Comparison of ENCODE assay signal across 25 cellular contexts in the genomic region with DNA sequence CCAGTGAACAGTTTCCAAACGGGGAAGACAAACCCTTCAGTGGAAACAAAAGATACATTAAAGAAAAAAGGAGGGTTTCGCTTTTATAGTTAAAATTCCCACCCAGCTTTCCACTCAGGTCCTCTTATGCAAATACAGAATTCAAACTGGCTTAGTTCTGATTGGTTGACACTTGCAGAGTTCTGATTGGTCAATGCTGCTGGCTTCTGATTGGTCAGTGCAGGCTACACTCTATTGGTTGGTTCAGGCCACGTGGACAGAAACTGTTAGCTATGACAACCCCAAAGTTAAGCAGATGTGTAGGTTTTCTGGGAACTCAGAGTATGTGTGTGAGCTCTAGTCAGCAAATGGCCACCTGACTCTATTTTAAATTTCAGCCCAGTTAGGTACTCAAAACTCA.
A peak's percentile ranks its signal among the peaks of the same experiment; 100 is the strongest.
DNase-seq lines count a peak whose midpoint lies in the region; ATAC-seq and TF ChIP-seq lines count a peak whose summit lies in the region.
"Had no signal": no experiment of that assay in that cellular context is flagged by ENCODE, and none has a peak within 500 bp of the region (broad histone marks: within the 10 kb centered on the region; RNA-seq: fewer than 3 reads in every experiment).

No MANE protein-coding gene starts in this region.

- H3F3A ChIP-seq in GM23248 (ENCODE audit: insufficient read depth) = peaks cover 32% of the 10 kb centered on the region

- no peak overlapping the region for H2AFZ ChIP-seq in GM23248

- no peaks in the 10 kb centered on the region for H3K27me3 Mint-ChIP-seq in activated CD8-positive, alpha-beta T cell treated with anti-CD3 and anti-CD28 coated beads for 36 hours
- H3K27me3 Mint-ChIP-seq in activated CD8-positive, alpha-beta T cell treated with anti-CD3 and anti-CD28 coated beads, Interleukin-2, amount 10 ng/mL, durations not matched to agents 7 days and 5 days (ENCODE audit: low read depth) = no peaks in the 10 kb centered on the region

- H3K36me3 Mint-ChIP-seq in activated CD8-positive, alpha-beta T cell treated with anti-CD3 and anti-CD28 coated beads for 36 hours (ENCODE audit: low read depth) = no peaks in the 10 kb centered on the region
- no peaks in the 10 kb centered on the region for H3K36me3 Mint-ChIP-seq in activated CD8-positive, alpha-beta T cell treated with anti-CD3 and anti-CD28 coated beads, Interleukin-2, amount 10 ng/mL, durations not matched to agents 7 days and 5 days (ENCODE audit: low read depth)
- H3K36me3 Mint-ChIP-seq: CD4-positive, alpha-beta memory T cell had no signal

- no peaks in the 10 kb centered on the region for H3K79me2 ChIP-seq in GM23248 (ENCODE audit: insufficient read depth)

- no peak for TF ChIP-seq CTCF in activated CD8-positive, alpha-beta T cell treated with anti-CD3 and anti-CD28 coated beads for 36 hours (IDR thresholded peaks at IDR 0.05)
- TF ChIP-seq CTCF in ascending aorta (IDR thresholded peaks at IDR 0.05) (no peak), testis (IDR thresholded peaks at IDR 0.05) (no peak)

- no peaks in the 10 kb centered on the region for H3K4me1 Mint-ChIP-seq in activated CD8-positive, alpha-beta T cell treated with anti-CD3 and anti-CD28 coated beads for 36 hours (ENCODE audit: low read depth)
- H3K4me1 Mint-ChIP-seq in activated CD8-positive, alpha-beta T cell treated with anti-CD3 and anti-CD28 coated beads, Interleukin-2, amount 10 ng/mL, durations not matched to agents 7 days and 5 days (ENCODE audit: low read depth) = no peaks in the 10 kb centered on the region
- H3K4me1 Mint-ChIP-seq: CD4-positive, alpha-beta memory T cell had no signal

- no peaks in the 10 kb centered on the region for H3K9me3 ChIP-seq in ascending aorta
- H3K9me3 ChIP-seq in testis = no peaks in the 10 kb centered on the region
- H3K9me3 ChIP-seq in GM23248 (ENCODE audit: low read depth) = no peaks in the 10 kb centered on the region

- H3K36me3 ChIP-seq in ascending aorta = no peaks in the 10 kb centered on the region
- H3K36me3 ChIP-seq in testis (ENCODE audit: low read depth, missing control alignments) = no peaks in the 10 kb centered on the region
- H3K36me3 ChIP-seq in GM23248 (ENCODE audit: low read depth) = no peaks in the 10 kb centered on the region

- H3K27ac Mint-ChIP-seq in activated CD8-positive, alpha-beta T cell treated with anti-CD3 and anti-CD28 coated beads for 36 hours = no peak overlapping the region
- H3K27ac Mint-ChIP-seq in activated CD8-positive, alpha-beta T cell treated with anti-CD3 and anti-CD28 coated beads, Interleukin-2, amount 10 ng/mL, durations not matched to agents 7 days and 5 days = no peak overlapping the region
- H3K27ac Mint-ChIP-seq: CD4-positive, alpha-beta memory T cell; T-helper 1 cell treated with Interleukin-12 subunit alpha and Interleukin-12 subunit beta and Interleukin-4 antibody, amounts not matched to agents 30 μg/mL and 1 μg/mL, for 36 hours had no signal

- WGBS in testis, 2 donors = 56 to 66% methylated on average over 3 of the region's 3 CpGs
- WGBS in GM23248 (ENCODE audit: low coverage in 1 of 2, low lambda C conversion rate in 2 of 2, missing lambda C conversion rate in 2 of 2), 2 experiments = 82 to 88% methylated on average over 3 of the region's 3 CpGs

- no peak for DNase-seq in activated CD8-positive, alpha-beta T cell treated with anti-CD3 and anti-CD28 coated beads for 36 hours
- DNase-seq in activated CD8-positive, alpha-beta T cell treated with anti-CD3 and anti-CD28 coated beads, Interleukin-2, amount 10 ng/mL, durations not matched to agents 7 days and 5 days = no peak
- DNase-seq in MV-4-11 (lab: John Stamatoyannopoulos, UW) = peak; percentile 11
- DNase-seq in ascending aorta (ENCODE audit: low spot score in 2 of 2) = no peak
- peak; percentile 75 for DNase-seq in testis
- DNase-seq in middle frontal gyrus (ENCODE audit: extremely low spot score, low spot score) = no peak
- no peak for DNase-seq in GM23248
- DNase-seq: C1 segment of cervical spinal cord; CD4-positive, alpha-beta memory T cell; COR-L47; DMS79; EL; GDM1; KG1; NCI-H1092 treated with DMSO at 0.1 percent for 48 hours; NCI-H1436 treated with DMSO at 0.1 percent for 48 hours; NCI-H187 treated with DMSO at 0.1 percent for 48 hours; NCI-H2107; NCI-H446; NCI-H524 treated with DMSO at 0.1 percent for 48 hours; SK-N-SH; SW 1271 had no signal

- ATAC-seq in activated CD8-positive, alpha-beta T cell treated with anti-CD3 and anti-CD28 coated beads for 36 hours = peak; percentile 47
- no peak for ATAC-seq in activated CD8-positive, alpha-beta T cell treated with anti-CD3 and anti-CD28 coated beads, Interleukin-2, amount 10 ng/mL, durations not matched to agents 7 days and 5 days
- ATAC-seq in HG03442 (IDR thresholded peaks at IDR 0.05; ENCODE audit: unreplicated experiment) = no peak
- ATAC-seq: A549 had no signal

- in situ Hi-C loops in GM23248 (cut with MboI) = no loop called here

- H3K9me3 Mint-ChIP-seq in activated CD8-positive, alpha-beta T cell treated with anti-CD3 and anti-CD28 coated beads for 36 hours = no peaks in the 10 kb centered on the region
- no peaks in the 10 kb centered on the region for H3K9me3 Mint-ChIP-seq in activated CD8-positive, alpha-beta T cell treated with anti-CD3 and anti-CD28 coated beads, Interleukin-2, amount 10 ng/mL, durations not matched to agents 7 days and 5 days (ENCODE audit: insufficient read depth)
- H3K9me3 Mint-ChIP-seq: T-helper 1 cell treated with Interleukin-12 subunit alpha and Interleukin-12 subunit beta and Interleukin-4 antibody, amounts not matched to agents 30 μg/mL and 1 μg/mL, for 36 hours had no signal

- TF ChIP-seq POLR2A in testis (IDR thresholded peaks at IDR 0.05) = no peak

- H3K9me2 ChIP-seq in GM23248 (ENCODE audit: insufficient read depth) = no peaks in the 10 kb centered on the region
- H3K9me2 ChIP-seq: SK-N-SH had no signal

- H3K4me3 Mint-ChIP-seq in activated CD8-positive, alpha-beta T cell treated with anti-CD3 and anti-CD28 coated beads for 36 hours = no peak overlapping the region
- no peak overlapping the region for H3K4me3 Mint-ChIP-seq in activated CD8-positive, alpha-beta T cell treated with anti-CD3 and anti-CD28 coated beads, Interleukin-2, amount 10 ng/mL, durations not matched to agents 7 days and 5 days
- H3K4me3 Mint-ChIP-seq: CD4-positive, alpha-beta memory T cell; T-helper 1 cell treated with Interleukin-12 subunit alpha and Interleukin-12 subunit beta and Interleukin-4 antibody, amounts not matched to agents 30 μg/mL and 1 μg/mL, for 36 hours had no signal

- POLR2A ChIA-PET in activated CD8-positive, alpha-beta T cell treated with anti-CD3 and anti-CD28 coated beads for 36 hours (lab: Charles Lee) = no interaction called here
- POLR2A ChIA-PET in activated CD8-positive, alpha-beta T cell treated with anti-CD3 and anti-CD28 coated beads, Interleukin-2, amount 10 ng/mL, durations not matched to agents 7 days and 5 days (lab: Charles Lee) = no interaction called here

- no peak overlapping the region for H3K4me2 ChIP-seq in GM23248 (ENCODE audit: unreplicated experiment)
- H3K4me2 ChIP-seq: A549, SK-N-SH had no signal

- CTCF ChIA-PET in activated CD8-positive, alpha-beta T cell treated with anti-CD3 and anti-CD28 coated beads for 36 hours (lab: Charles Lee) = no interaction called here
- CTCF ChIA-PET in activated CD8-positive, alpha-beta T cell treated with anti-CD3 and anti-CD28 coated beads, Interleukin-2, amount 10 ng/mL, durations not matched to agents 7 days and 5 days (lab: Charles Lee) = no interaction called here

- no peaks in the 10 kb centered on the region for H3K27me3 ChIP-seq in ascending aorta
- H3K27me3 ChIP-seq in testis = no peaks in the 10 kb centered on the region
- H3K27me3 ChIP-seq in GM23248 (replicated peaks; ENCODE audit: insufficient read depth) = no peaks in the 10 kb centered on the region

- H3K27ac ChIP-seq in ascending aorta (peak overlapping the region; percentile 6 to 81), testis (no peak overlapping the region), GM23248 (no peak overlapping the region)

- H3K4me3 ChIP-seq in ascending aorta (no peak overlapping the region), testis (peak overlapping the region in 1 of 2 donors; percentile 8), GM23248 (no peak overlapping the region)
- H3K4me3 ChIP-seq: A549 had no signal

- H3K9ac ChIP-seq in GM23248 = no peak overlapping the region
- H3K9ac ChIP-seq: SK-N-SH had no signal

- H3K4me1 ChIP-seq in ascending aorta (peaks cover 14 to 35% of the 10 kb centered on the region in 2 donors), testis (peaks cover 6% of the 10 kb centered on the region), GM23248 (ENCODE audit: insufficient read depth) (peaks cover 40% of the 10 kb centered on the region)

- intact Hi-C loops in activated CD8-positive, alpha-beta T cell treated with anti-CD3 and anti-CD28 coated beads for 36 hours (cut with micrococcal nuclease) = no loop called here
- intact Hi-C loops in ascending aorta (cut with DNase I) = loop anchor here (5.0 kb wide), 1 partner anchor 122 kb away; no protein-coding TSS in a partner anchor
- intact Hi-C loops in testis (cut with DNase I; ENCODE audit: low total_unique reads) = no loop called here

- H4K20me1 ChIP-seq in GM23248 (ENCODE audit: insufficient read depth) = no peaks in the 10 kb centered on the region

Comparison
In these comparisons a context has a peak if more than half of its experiments do, and no peak if none do; other contexts are left out.
1. DNase-seq: peak in MV-4-11 (single experiment) and testis (single experiment); none in activated CD8-positive, alpha-beta T cell treated with anti-CD3 and anti-CD28 coated beads for 36 hours (single experiment), activated CD8-positive, alpha-beta T cell treated with anti-CD3 and anti-CD28 coated beads, Interleukin-2, amount 10 ng/mL, durations not matched to agents 7 days and 5 days (single experiment), ascending aorta (0 of 2), middle frontal gyrus (single experiment) and GM23248 (single experiment).
2. H3K27ac ChIP-seq: peak in ascending aorta (2 of 2); none in testis (0 of 2) and GM23248 (single experiment).